Comparison of ENCODE assay signal across 8 cellular contexts in genomic region chr7:23013715-23014649, GRCh38. TPM values are rescaled to one million over a fixed set of nuclear protein-coding genes. Genes with fewer than 3 reads are reported as not detected.
DNase-seq lines count a peak whose midpoint lies in the region; ATAC-seq, FAIRE-seq and TF ChIP-seq lines count a peak whose summit lies in the region.

TSS of gene HYCC1 (minus strand) at chr7:23014130. CDS start at chr7:22991111, 23,019 bp downstream.

- H2AFZ ChIP-seq in SU-DHL-6 (ENCODE audit: low read depth, low read length, severe bottlenecking) = peak within 1 kb of the TSS; percentile 92

- peak within 1 kb of the TSS; percentile 95 for H3K27ac Mint-ChIP-seq in activated naive CD8-positive, alpha-beta T cell treated with anti-CD3 and anti-CD28 coated beads, Interleukin-2, amount 10 ng/mL, durations not matched to agents 7 days and 5 days

- H3K9ac ChIP-seq in SU-DHL-6 (ENCODE audit: low read length) = peak within 1 kb of the TSS; percentile 80

- H3K9me3 ChIP-seq in SU-DHL-6 (ENCODE audit: insufficient read depth, low read length) (no peaks in the 10 kb centered on the region), pancreas (no peaks in the 10 kb centered on the region), tibial artery (no peaks in the 10 kb centered on the region)

- no peaks in the 10 kb centered on the region for H3K27me3 Mint-ChIP-seq in activated naive CD8-positive, alpha-beta T cell treated with anti-CD3 and anti-CD28 coated beads, Interleukin-2, amount 10 ng/mL, durations not matched to agents 7 days and 5 days

- H3F3A ChIP-seq in SU-DHL-6 (ENCODE audit: insufficient read depth) = peaks cover 12% of the 10 kb centered on the region; the same call in 1 of the 2 replicates

- H3K4me1 ChIP-seq in pancreas (peaks cover 0 to 11% (median 5%) of the 10 kb centered on the region in 3 donors), tibial artery (peaks cover 0 to 61% (median 14%) of the 10 kb centered on the region in 4 donors)

- peak within 1 kb of the TSS; percentile 81 for H3K4me2 ChIP-seq in SU-DHL-6 (ENCODE audit: low read depth, low read length, poor library complexity, severe bottlenecking)

- intact Hi-C loops in Right ventricle myocardium inferior (cut with DNase I) = loop anchor here (2.0 to 5.0 kb wide), 2 partner anchors 159 to 192 kb away; partner anchors contain the start of gene TOMM7
- intact Hi-C loops in pancreas (cut with DNase I) = no loop called here
- intact Hi-C loops in tibial artery (cut with DNase I; ENCODE audit: low total_unique reads) = loop anchor here (2.0 to 5.0 kb wide), 2 partner anchors 162 to 191 kb away; partner anchors contain the start of gene TOMM7

- H3K9me2 ChIP-seq in SU-DHL-6 (replicated peaks; ENCODE audit: insufficient read depth, low read length) = no peaks in the 10 kb centered on the region

- H3K4me3 Mint-ChIP-seq in activated naive CD8-positive, alpha-beta T cell treated with anti-CD3 and anti-CD28 coated beads, Interleukin-2, amount 10 ng/mL, durations not matched to agents 7 days and 5 days = peak within 1 kb of the TSS; percentile 97

- peaks cover 31% of the 10 kb centered on the region for H3K4me1 Mint-ChIP-seq in activated naive CD8-positive, alpha-beta T cell treated with anti-CD3 and anti-CD28 coated beads, Interleukin-2, amount 10 ng/mL, durations not matched to agents 7 days and 5 days

- H3K36me3 ChIP-seq in SU-DHL-6 (ENCODE audit: low read length) (no peaks in the 10 kb centered on the region), pancreas (no peaks in the 10 kb centered on the region), tibial artery (peaks cover 0 to 4% (median 0%) of the 10 kb centered on the region in 3 donors)

- H4K20me1 ChIP-seq in SU-DHL-6 (ENCODE audit: low read depth, low read length) = peaks cover 32% of the 10 kb centered on the region

- DNase-seq in NCI-H1105 treated with DMSO at 0.1 percent for 48 hours (lab: John Stamatoyannopoulos, UW) (peak; percentile 99), Right ventricle myocardium inferior (ENCODE audit: missing footprints) (peak; percentile 99), pancreas (peak; percentile 96 to 99 (median 99)), tibial artery (peak; percentile 99 to 100)
- peak; percentile 97 for DNase-seq in activated naive CD8-positive, alpha-beta T cell treated with anti-CD3 and anti-CD28 coated beads, Interleukin-2, amount 10 ng/mL, durations not matched to agents 7 days and 5 days

- peak; percentile 95 for FAIRE-seq in pancreas (lab: Jason Lieb, UNC)

- peaks cover 34% of the 10 kb centered on the region for H3K79me2 ChIP-seq in SU-DHL-6 (ENCODE audit: insufficient read depth, low read length)

- H3K27ac ChIP-seq in SU-DHL-6 (ENCODE audit: low read depth, low read length) = peak within 1 kb of the TSS; percentile 46
- peak within 1 kb of the TSS; percentile 23 to 67 (median 57) for H3K27ac ChIP-seq in pancreas
- peak within 1 kb of the TSS; percentile 86 to 89 for H3K27ac ChIP-seq in tibial artery

- TF ChIP-seq CTCF in GM12872 (IDR thresholded peaks at IDR 0.05; ENCODE audit: insufficient read depth, low read depth, low read length) (peak; percentile 73), SU-DHL-6 (IDR thresholded peaks at IDR 0.05; ENCODE audit: insufficient read depth, low read length, poor library complexity, severe bottlenecking) (peak; percentile 69), pancreas (IDR thresholded peaks at IDR 0.05) (peak; percentile 39 to 66 (median 59)), tibial artery (IDR thresholded peaks at IDR 0.05) (peak; percentile 74 to 81)

- WGBS in pancreas, 2 donors = 0 to 1% methylated on average over 57 to 61 of the region's 61 CpGs

- POLR2A ChIA-PET in activated naive CD8-positive, alpha-beta T cell treated with anti-CD3 and anti-CD28 coated beads, Interleukin-2, amount 10 ng/mL, durations not matched to agents 7 days and 5 days (lab: Charles Lee) = interaction anchor here (1.1 to 1.6 kb wide), 4 partner anchors 42 to 160 kb away, joined by 3 to 4 read pairs (median 4); no protein-coding TSS in a partner anchor

- peaks cover 13% of the 10 kb centered on the region for H3K36me3 Mint-ChIP-seq in activated naive CD8-positive, alpha-beta T cell treated with anti-CD3 and anti-CD28 coated beads, Interleukin-2, amount 10 ng/mL, durations not matched to agents 7 days and 5 days

- H3K9me3 Mint-ChIP-seq in activated naive CD8-positive, alpha-beta T cell treated with anti-CD3 and anti-CD28 coated beads, Interleukin-2, amount 10 ng/mL, durations not matched to agents 7 days and 5 days = peaks cover 3% of the 10 kb centered on the region

- ATAC-seq in HG02678 (IDR thresholded peaks at IDR 0.05; ENCODE audit: unreplicated experiment) (peak; percentile 95), Right ventricle myocardium inferior (peak; percentile 100), pancreas (peak; percentile 98 to 100 (median 99))
- ATAC-seq in activated naive CD8-positive, alpha-beta T cell treated with anti-CD3 and anti-CD28 coated beads, Interleukin-2, amount 10 ng/mL, durations not matched to agents 7 days and 5 days (ENCODE audit: low read depth) = peak; percentile 99

- H3K27me3 ChIP-seq in SU-DHL-6 (ENCODE audit: low read length) (no peaks in the 10 kb centered on the region), pancreas (no peaks in the 10 kb centered on the region), tibial artery (no peaks in the 10 kb centered on the region)

- H3K4me3 ChIP-seq in SU-DHL-6 (ENCODE audit: insufficient read depth, low read length, poor library complexity, severe bottlenecking) = peak within 1 kb of the TSS; percentile 85
- H3K4me3 ChIP-seq in pancreas = peak within 1 kb of the TSS; percentile 68 to 89 (median 77)
- H3K4me3 ChIP-seq in tibial artery = peak within 1 kb of the TSS; percentile 87 to 88

RNA-seq across cellular contexts. Expression of gene HYCC1, which starts in this region (rescaled TPM):
- total RNA-seq in activated naive CD8-positive, alpha-beta T cell treated with anti-CD3 and anti-CD28 coated beads, Interleukin-2, amount 10 ng/mL, durations not matched to agents 7 days and 5 days = 10 to 100 TPM; 49.5 to 49.7 TPM
- total RNA-seq in Right ventricle myocardium inferior (40.8 TPM), pancreas (10 to 100 TPM in 1 of 6 donors, 1 to 10 TPM in 5; 7.6 to 15.5 (median 9.5) TPM)
- polyA plus RNA-seq in pancreas = 1 to 10 TPM; 3.8 TPM

Comparison
In these comparisons a context has a peak if more than half of its experiments do, and no peak if none do; other contexts are left out.
1. Peak in every context shown above with its lines: DNase-seq, ATAC-seq, H3K4me3 ChIP-seq and H3K27ac ChIP-seq.
2. intact Hi-C loops: an anchor here in Right ventricle myocardium inferior (2.0 to 5.0 kb wide) and tibial artery (2.0 to 5.0 kb wide); none called in pancreas.